25 cellular contexts compared by ENCODE assay signal in the genomic region with DNA sequence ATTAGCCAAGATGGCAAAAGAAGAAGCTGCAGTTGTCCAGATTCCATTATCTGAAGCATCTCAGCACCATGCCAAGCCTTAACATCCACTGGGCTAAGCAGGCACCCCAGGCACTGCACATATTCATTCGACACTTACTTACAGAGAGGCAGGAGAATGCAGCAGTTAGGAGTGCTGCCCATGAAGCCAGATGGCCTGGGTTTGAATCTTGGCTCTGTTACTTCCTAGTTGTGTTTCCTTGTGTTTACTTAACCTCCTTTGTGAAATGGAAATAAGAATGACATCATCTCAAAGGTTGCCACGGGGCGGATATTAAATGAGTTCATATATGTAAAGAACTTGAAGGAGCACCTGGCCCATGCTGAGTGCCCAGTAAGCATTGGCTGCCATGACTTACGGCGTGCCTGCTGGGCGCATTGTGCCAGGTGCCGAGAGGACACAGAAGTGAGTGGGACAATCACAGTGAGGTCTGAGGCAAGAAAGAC.
"Had no signal": no experiment of that assay in that cellular context is flagged by ENCODE, and none has a peak within 500 bp of the region (broad histone marks: within the 10 kb centered on the region; RNA-seq: fewer than 3 reads in every experiment).

No MANE protein-coding gene starts in this region.

- H3K4me3 ChIP-seq: dorsolateral prefrontal cortex, gastrocnemius medialis, heart left ventricle, hepatocyte, left lung, mucosa of descending colon, neural progenitor cell, prostate gland, right atrium auricular region, sigmoid colon, testis, tibial artery had no signal

- H3K27me3 ChIP-seq: gastrocnemius medialis, hepatocyte, left lung, neural progenitor cell, right atrium auricular region, testis, tibial artery had no signal

- H3K4me1 Mint-ChIP-seq: mesothelial cell of epicardium; naive B cell; neural progenitor cell; stimulated activated effector memory CD8-positive, alpha-beta T cell treated with anti-CD3 and anti-CD28 coated beads, Interleukin-12 subunit alpha, Interleukin-12 subunit beta, amount 100 ng/mL, for 72 hours had no signal

- H3K9me3 ChIP-seq: gastrocnemius medialis, heart left ventricle, left lung, mucosa of descending colon, prostate gland, right atrium auricular region, sigmoid colon, testis, tibial artery had no signal

- H3K4me3 Mint-ChIP-seq: mesothelial cell of epicardium; natural killer cell treated with Interleukin-12 subunit alpha and Interleukin-12 subunit beta and Interleukin-15 and Interleukin-18, amount 100 ng/mL, for 72 hours; neural progenitor cell; stimulated activated effector memory CD8-positive, alpha-beta T cell treated with anti-CD3 and anti-CD28 coated beads, Interleukin-12 subunit alpha, Interleukin-12 subunit beta, amount 100 ng/mL, for 72 hours; type B pancreatic cell had no signal

- H3K36me3 Mint-ChIP-seq: mesothelial cell of epicardium; naive B cell; natural killer cell treated with Interleukin-12 subunit alpha and Interleukin-12 subunit beta and Interleukin-15 and Interleukin-18, amount 100 ng/mL, for 72 hours; neural progenitor cell; stimulated activated effector memory CD8-positive, alpha-beta T cell treated with anti-CD3 and anti-CD28 coated beads, Interleukin-12 subunit alpha, Interleukin-12 subunit beta, amount 100 ng/mL, for 72 hours; type B pancreatic cell had no signal

- ATAC-seq: gastrocnemius medialis; heart left ventricle; left cardiac atrium; left lung; mucosa of descending colon; stimulated activated effector memory CD8-positive, alpha-beta T cell treated with anti-CD3 and anti-CD28 coated beads, Interleukin-12 subunit alpha, Interleukin-12 subunit beta, amount 100 ng/mL, for 72 hours; stimulated activated naive CD8-positive, alpha-beta T cell treated with anti-CD3 and anti-CD28 coated beads, Interleukin-15, Interleukin-2, amounts not matched to agents 100 U/mL and 50 U/mL, for 24 hours had no signal

- H3K27ac ChIP-seq: dorsolateral prefrontal cortex, gastrocnemius medialis, heart left ventricle, hepatocyte, left lung, neural progenitor cell, parathyroid adenoma, prostate gland, right atrium auricular region, sigmoid colon, testis, tibial artery had no signal

- H3K27ac Mint-ChIP-seq: mesothelial cell of epicardium; natural killer cell treated with Interleukin-12 subunit alpha and Interleukin-12 subunit beta and Interleukin-15 and Interleukin-18, amount 100 ng/mL, for 72 hours; neural progenitor cell; stimulated activated effector memory CD8-positive, alpha-beta T cell treated with anti-CD3 and anti-CD28 coated beads, Interleukin-12 subunit alpha, Interleukin-12 subunit beta, amount 100 ng/mL, for 72 hours; type B pancreatic cell had no signal

- H3K9me3 Mint-ChIP-seq: mesothelial cell of epicardium; natural killer cell treated with Interleukin-12 subunit alpha and Interleukin-12 subunit beta and Interleukin-15 and Interleukin-18, amount 100 ng/mL, for 72 hours; neural progenitor cell had no signal

- DNase-seq: effector CD4-positive, alpha-beta T cell; foreskin fibroblast; gastrocnemius medialis; heart left ventricle; left cardiac atrium; left lung; mesenchymal stem cell; mucosa of descending colon; naive B cell; sigmoid colon; stimulated activated CD4-positive, alpha-beta T cell treated with anti-CD3 and anti-CD28 coated beads, Interleukin-2, amount 100 ng/mL, for 24 hours; stimulated activated CD4-positive, alpha-beta T cell treated with anti-CD3 and anti-CD28 coated beads, Interleukin-4, amount 100 ng/mL, for 24 hours; stimulated activated naive CD8-positive, alpha-beta T cell treated with anti-CD3 and anti-CD28 coated beads, Interleukin-15, Interleukin-2, amounts not matched to agents 100 U/mL and 50 U/mL, for 24 hours; testis; tibial artery had no signal

- H3K36me3 ChIP-seq: gastrocnemius medialis, heart left ventricle, left lung, neural progenitor cell, prostate gland, right atrium auricular region, sigmoid colon, tibial artery had no signal
